8 cellular contexts compared by ENCODE assay signal in genomic region chr9:21802418-21803000, GRCh38. TPM values are rescaled to one million over a fixed set of nuclear protein-coding genes. Genes with fewer than 3 reads are reported as not detected.
DNase-seq lines count a peak whose midpoint lies in the region; ATAC-seq, FAIRE-seq and TF ChIP-seq lines count a peak whose summit lies in the region.

Gene MTAP (plus strand): TSS chr9:21802636. CDS start chr9:21802749, 113 bp downstream.

- peak within 1 kb of the TSS; percentile 67 for H2AFZ ChIP-seq in keratinocyte (ENCODE audit: control insufficient read depth, low read length)

- peak within 1 kb of the TSS; percentile 81 for H3K27ac ChIP-seq in keratinocyte (ENCODE audit: control insufficient read depth, insufficient read depth, low read length)

- dilution Hi-C loops in keratinocyte (cut with MboI; ENCODE audit: extremely low pct_ligation_motif_present, low sequenced_read_pairs) = no loop called here

- peaks cover 6 to 15% of the 10 kb centered on the region in 2 experiments for H3K36me3 ChIP-seq in keratinocyte (ENCODE audit: control insufficient read depth in 2 of 2, extremely low read depth in 1 of 2, insufficient read depth in 2 of 2, low read length in 2 of 2)

- no peak for TF ChIP-seq CTCF in activated B cell treated with CpG ODN at 0.5 μM for 24 hours (IDR thresholded peaks at IDR 0.05)
- no peak for TF ChIP-seq CTCF in keratinocyte (optimal IDR thresholded peaks at IDR 0.05 in 1 of 3, IDR thresholded peaks at IDR 0.05 in 1 of 3, conservative IDR thresholded peaks at IDR 0.05 in 1 of 3; ENCODE audit: extremely low read depth in 1 of 3, insufficient read depth in 2 of 3, low read length in 3 of 3)

- no peaks in the 10 kb centered on the region for H3K9me1 ChIP-seq in keratinocyte (ENCODE audit: control insufficient read depth, extremely low read depth, insufficient read depth, low read length)

- H3K27ac Mint-ChIP-seq in activated B cell treated with CpG ODN at 0.5 μM for 24 hours = peak within 1 kb of the TSS; percentile 91

- peak within 1 kb of the TSS; percentile 73 to 75 (median 74) for H3K4me3 ChIP-seq in keratinocyte (ENCODE audit: control insufficient read depth in 2 of 3, extremely low read depth in 1 of 3, insufficient read depth in 2 of 3, low read depth in 1 of 3, low read length in 3 of 3)

- H3K36me3 Mint-ChIP-seq in activated B cell treated with CpG ODN at 0.5 μM for 24 hours (ENCODE audit: low read depth) = peaks cover 16% of the 10 kb centered on the region

- intact Hi-C loops in activated B cell treated with CpG ODN at 0.5 μM for 24 hours (cut with micrococcal nuclease) = loop anchor here (1.0 to 10.0 kb wide), 7 partner anchors 11 to 1180 kb away; partner anchors contain the start of genes CDKN2B, FOCAD, HACD4 and MLLT3

- CTCF ChIA-PET in activated B cell treated with CpG ODN at 0.5 μM for 24 hours (lab: Charles Lee) = interaction anchor here (1.0 to 1.9 kb wide), 3 partner anchors 11 to 436 kb away, joined by 3 to 5 read pairs (median 3); no protein-coding TSS in a partner anchor

- H3K4me1 ChIP-seq in keratinocyte (ENCODE audit: control insufficient read depth, extremely low read depth, insufficient read depth, low read length) = peaks cover 25% of the 10 kb centered on the region

- H3K27me3 ChIP-seq in keratinocyte (ENCODE audit: control insufficient read depth, extremely low read depth, insufficient read depth, low read length) = no peaks in the 10 kb centered on the region

- H3K4me1 Mint-ChIP-seq in activated B cell treated with CpG ODN at 0.5 μM for 24 hours = peaks cover 54% of the 10 kb centered on the region

- POLR2A ChIA-PET in activated B cell treated with CpG ODN at 0.5 μM for 24 hours (lab: Charles Lee) = interaction anchor here (0.6 to 2.4 kb wide), 12 partner anchors 9 to 619 kb away, joined by 3 to 14 read pairs (median 3); partner anchors contain the start of genes CDKN2A, CDKN2B and CDKN2B-AS1

- H3K9me3 ChIP-seq in keratinocyte (ENCODE audit: control insufficient read depth, low read depth, low read length) = no peaks in the 10 kb centered on the region

- no peaks in the 10 kb centered on the region for H3K9me3 Mint-ChIP-seq in activated B cell treated with CpG ODN at 0.5 μM for 24 hours

- DNase-seq in NCI-H2107 (lab: John Stamatoyannopoulos, UW) (peak; percentile 66), activated B cell treated with CpG ODN at 0.5 μM for 24 hours (peak; percentile 68), cerebellar cortex (ENCODE audit: low spot score) (peak; percentile 88), keratinocyte (ENCODE audit: low read depth, low spot score) (no peak), cortex of kidney (lab: John Stamatoyannopoulos, UW) (no peak)
- DNase-seq in stimulated activated CD4-positive, alpha-beta T cell treated with anti-CD3 and anti-CD28 coated beads, Interleukin-12 subunit alpha, Interleukin-12 subunit beta, amount 100 ng/mL, for 4 hours = peak; percentile 74

- peaks cover 14% of the 10 kb centered on the region for H3K27me3 Mint-ChIP-seq in activated B cell treated with CpG ODN at 0.5 μM for 24 hours

- H4K20me1 ChIP-seq in keratinocyte (ENCODE audit: control insufficient read depth, extremely low read depth, insufficient read depth, low read length) = peaks cover 10% of the 10 kb centered on the region

- peak; percentile 79 for ATAC-seq in GM18519 (IDR thresholded peaks at IDR 0.05; ENCODE audit: low FRiP score, unreplicated experiment)
- ATAC-seq in HG03039 (IDR thresholded peaks at IDR 0.05; ENCODE audit: unreplicated experiment) = peak; percentile 88
- ATAC-seq in activated B cell treated with CpG ODN at 0.5 μM for 24 hours (ENCODE audit: low read depth) = peak; percentile 88

- FAIRE-seq in keratinocyte (lab: Jason Lieb, UNC) = peak; percentile 29

- H3K79me2 ChIP-seq in keratinocyte (ENCODE audit: control insufficient read depth, insufficient read depth, low read length) = peaks cover 55% of the 10 kb centered on the region

- H3K4me3 Mint-ChIP-seq in activated B cell treated with CpG ODN at 0.5 μM for 24 hours = peak within 1 kb of the TSS; percentile 99

- H3K4me2 ChIP-seq in keratinocyte (ENCODE audit: control insufficient read depth, extremely low read depth, insufficient read depth, low read depth, low read length) = peak within 1 kb of the TSS; percentile 87

- peak within 1 kb of the TSS; percentile 83 for H3K9ac ChIP-seq in keratinocyte (ENCODE audit: control insufficient read depth, extremely low read depth, insufficient read depth, low read length)

RNA-seq across cellular contexts. Expression of gene MTAP, which starts in this region (rescaled TPM):
- total RNA-seq in activated B cell treated with CpG ODN at 0.5 μM for 24 hours = 30.4 and 43.2 TPM in 2 replicates
- 24.5 to 50.3 TPM (median 48.7 TPM) in 3 replicates for polyA plus RNA-seq in keratinocyte
- 15.0 TPM for polyA plus RNA-seq in keratinocyte (2011; ENCODE audit: low read depth)
- 23.5 and 32.4 TPM in 2 replicates for polyA plus RNA-seq in keratinocyte (2011; cell fraction: cytosol; rRNA removed)
- 44.3 and 51.4 TPM in 2 replicates for polyA plus RNA-seq in keratinocyte (2011; cell fraction: nucleus; rRNA removed)
- 16.7 and 39.8 TPM in 2 replicates for polyA plus RNA-seq in keratinocyte (2012; ENCODE audit: low replicate concordance)
- polyA minus RNA-seq in keratinocyte = 28.1 to 51.7 TPM (median 33.3 TPM) in 3 replicates
- 40.3 TPM for polyA minus RNA-seq in keratinocyte (2011; cell fraction: cytosol; rRNA and poly(A)+ RNA removed)
- 30.6 and 76.9 TPM in 2 replicates for polyA minus RNA-seq in keratinocyte (2011; cell fraction: nucleus; rRNA and poly(A)+ RNA removed)

Comparison
In these comparisons a context has a peak if more than half of its experiments do, and no peak if none do; other contexts are left out.
1. DNase-seq: peak in NCI-H2107 (single experiment), activated B cell treated with CpG ODN at 0.5 μM for 24 hours (single experiment), cerebellar cortex (single experiment) and stimulated activated CD4-positive, alpha-beta T cell treated with anti-CD3 and anti-CD28 coated beads, Interleukin-12 subunit alpha, Interleukin-12 subunit beta, amount 100 ng/mL, for 4 hours (single experiment); none in keratinocyte (single experiment) and cortex of kidney (single experiment).
2. Peak in every context shown above with its lines, with median percentiles within 50 percentile points of each other: ATAC-seq.